In the genomic region with DNA sequence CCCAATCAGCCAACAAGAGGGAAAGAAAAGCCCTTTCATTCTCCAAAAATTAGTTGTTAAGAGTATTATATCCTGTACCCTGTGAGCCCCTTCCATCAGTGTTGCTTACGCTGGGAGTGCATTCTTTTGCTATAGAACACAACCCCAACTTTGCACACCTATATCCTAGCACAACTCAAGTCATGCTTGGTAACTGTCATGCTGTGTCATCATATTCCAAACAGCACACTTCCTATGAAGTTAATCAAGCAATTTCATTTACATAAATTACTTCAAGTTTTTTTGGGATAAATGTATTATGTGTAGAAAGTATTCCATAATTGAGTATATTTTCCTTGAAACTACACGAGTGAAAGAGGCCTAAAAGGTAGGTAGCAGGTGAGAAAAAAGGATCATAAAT, we compare ENCODE assay signal across 29 cellular contexts. TPM values are rescaled to one million over a fixed set of nuclear protein-coding genes. Genes with fewer than 3 reads are reported as not detected.
A peak's percentile ranks its signal among the peaks of the same experiment; 100 is the strongest.
DNase-seq lines count a peak whose midpoint lies in the region; ATAC-seq, FAIRE-seq and TF ChIP-seq lines count a peak whose summit lies in the region.
"Had no signal": no experiment of that assay in that cellular context is flagged by ENCODE, and none has a peak within 500 bp of the region (broad histone marks: within the 10 kb centered on the region; RNA-seq: fewer than 3 reads in every experiment).

No MANE protein-coding gene starts in this region.

- H3K4me3 Mint-ChIP-seq in HFFc6, result no peak overlapping the region
- no peak overlapping the region for H3K4me3 Mint-ChIP-seq in stimulated activated memory B cell treated with anti-CD40 and anti-IgM and Interleukin-4, amounts not matched to agents 10 μg/mL and 1 μg/mL and 100 μg/mL, for 72 hours

- TF ChIP-seq RAD21 in HepG2 (CRISPR knock-in tag; IDR thresholded peaks at IDR 0.05) (no peak), K562 (CRISPR knock-in tag; conservative IDR thresholded peaks at IDR 0.05 in 1 of 2, IDR thresholded peaks at IDR 0.05 in 1 of 2) (no peak)

- no peak overlapping the region for H3K27ac ChIP-seq in HepG2 (ENCODE audit: extremely low read length, insufficient read depth, low read length)
- H3K27ac ChIP-seq in right lobe of liver, result no peak overlapping the region
- H3K27ac ChIP-seq in K562 (ENCODE audit: extremely low read depth, low read depth, low read length), result no peak overlapping the region; the same call in 2 of the 3 replicates
- no peak overlapping the region for H3K27ac ChIP-seq in ovary
- H3K27ac ChIP-seq: C4-2B, esophagus squamous epithelium had no signal

- no peaks in the 10 kb centered on the region for H3K9me1 ChIP-seq in K562 (ENCODE audit: control insufficient read depth, insufficient read depth, low read length)

- no peaks in the 10 kb centered on the region for H3K9me3 ChIP-seq in HepG2 (ENCODE audit: low read length)
- H3K9me3 ChIP-seq in right lobe of liver, result no peaks in the 10 kb centered on the region
- H3K9me3 ChIP-seq in K562 (replicated peaks; ENCODE audit: control insufficient read depth, insufficient read depth, low read depth, low read length), result no peaks in the 10 kb centered on the region
- no peaks in the 10 kb centered on the region for H3K9me3 ChIP-seq in ovary
- H3K9me3 ChIP-seq: esophagus squamous epithelium, mucosa of descending colon had no signal

- peak overlapping the region; percentile 40 for H3K27ac Mint-ChIP-seq in HFFc6
- H3K27ac Mint-ChIP-seq in stimulated activated memory B cell treated with anti-CD40 and anti-IgM and Interleukin-4, amounts not matched to agents 10 μg/mL and 1 μg/mL and 100 μg/mL, for 72 hours, result peak overlapping the region; percentile 13

- FAIRE-seq in HepG2 (lab: Jason Lieb, UNC) (no peak), K562 (lab: Jason Lieb, UNC) (no peak)
- FAIRE-seq: frontal cortex, GM12878, TTC549 had no signal

- DNase-seq in HepG2 (ENCODE audit: low spot score), result no peak
- no peak for DNase-seq in right lobe of liver
- DNase-seq in HFFc6, result no peak
- no peak for DNase-seq in K562 (ENCODE audit: extremely low read depth in 1 of 4, low spot score in 3 of 4)
- DNase-seq in ovary, result no peak
- DNase-seq in NCI-H1105 (lab: John Stamatoyannopoulos, UW), result no peak
- no peak for DNase-seq in posterior vena cava (ENCODE audit: low spot score)
- DNase-seq: activated CD4-positive, CD25-positive, alpha-beta regulatory T cell treated with anti-CD3 and anti-CD28 coated beads, Interleukin-2, amount 50 U/mL, for 72 hours; activated effector memory CD4-positive, alpha-beta T cell treated with Interleukin-2 at 50 U/mL for 16 hours; anterior cingulate cortex; cortex of kidney; EL; esophagus squamous epithelium; Karpas-422; mucosa of descending colon; NCI-H1436 treated with DMSO at 0.1 percent for 48 hours; NCI-H2107; NCI-H446; NCI-H774; stimulated activated CD4-positive, alpha-beta T cell treated with anti-CD3 and anti-CD28 coated beads, Interleukin-12 subunit alpha, Interleukin-12 subunit beta, amount 100 ng/mL, for 4 hours; stimulated activated CD4-positive, alpha-beta T cell treated with anti-CD3 and anti-CD28 coated beads, Interleukin-4, amount 100 ng/mL, for 4 hours; stimulated activated naive CD4-positive, alpha-beta T cell treated with Interleukin-2 at 50 U/mL for 16 hours had no signal

- H3K36me3 Mint-ChIP-seq in HFFc6 (ENCODE audit: low read depth), result peaks cover 69% of the 10 kb centered on the region
- peaks cover 68% of the 10 kb centered on the region for H3K36me3 Mint-ChIP-seq in stimulated activated memory B cell treated with anti-CD40 and anti-IgM and Interleukin-4, amounts not matched to agents 10 μg/mL and 1 μg/mL and 100 μg/mL, for 72 hours

- H3K79me2 ChIP-seq in HepG2 (ENCODE audit: insufficient read depth, low read length) (peaks cover 14% of the 10 kb centered on the region), K562 (ENCODE audit: control insufficient read depth, insufficient read depth, low read length) (peaks cover 47% of the 10 kb centered on the region)

- no peak overlapping the region for H3K4me2 ChIP-seq in HepG2 (ENCODE audit: low read depth, low read length)
- no peak overlapping the region for H3K4me2 ChIP-seq in K562 (ENCODE audit: insufficient read depth, low read length)

- H4K20me1 ChIP-seq in HepG2 (ENCODE audit: insufficient read depth, low read length) (peaks cover 4% of the 10 kb centered on the region; the same call in 1 of the 2 replicates), K562 (replicated peaks; ENCODE audit: control insufficient read depth, insufficient read depth, low read length) (no peaks in the 10 kb centered on the region)

- POLR2A ChIA-PET in HepG2 (lab: Yijun Ruan, JAX), result no interaction called here
- POLR2A ChIA-PET in K562 (lab: Yijun Ruan, JAX), result interaction anchor here (0.6 to 2.4 kb wide), 2 partner anchors 8 to 17 kb away, joined by 4 to 6 read pairs; no protein-coding TSS in a partner anchor

- in situ Hi-C loops in HepG2 (cut with HindIII; ENCODE audit: extremely low pct_ligation_motif_present, low pct_unique_long_range_greater_than_20kb) (no loop called here), K562 (cut with MboI) (no loop called here)

- TF ChIP-seq POLR2A in HepG2 (IDR thresholded peaks at IDR 0.05; ENCODE audit: insufficient read depth in 1 of 2, low read depth in 2 of 2, low read length in 2 of 2), result no peak
- no peak for TF ChIP-seq POLR2A in right lobe of liver (IDR thresholded peaks at IDR 0.05)
- no peak for TF ChIP-seq POLR2A in K562 (conservative IDR thresholded peaks at IDR 0.05)
- no peak for TF ChIP-seq POLR2A in ovary (IDR thresholded peaks at IDR 0.05)

- H3K4me1 Mint-ChIP-seq in HFFc6 (ENCODE audit: low read depth), result peaks cover 60% of the 10 kb centered on the region
- H3K4me1 Mint-ChIP-seq in stimulated activated memory B cell treated with anti-CD40 and anti-IgM and Interleukin-4, amounts not matched to agents 10 μg/mL and 1 μg/mL and 100 μg/mL, for 72 hours, result peaks cover 16% of the 10 kb centered on the region

- no peaks in the 10 kb centered on the region for H3K9me3 Mint-ChIP-seq in HFFc6
- H3K9me3 Mint-ChIP-seq in stimulated activated memory B cell treated with anti-CD40 and anti-IgM and Interleukin-4, amounts not matched to agents 10 μg/mL and 1 μg/mL and 100 μg/mL, for 72 hours, result no peaks in the 10 kb centered on the region

- H3K27me3 ChIP-seq in HepG2 (ENCODE audit: control insufficient read depth in 1 of 2, insufficient read depth in 2 of 2, low read length in 2 of 2), result no peaks in the 10 kb centered on the region
- no peaks in the 10 kb centered on the region for H3K27me3 ChIP-seq in right lobe of liver
- H3K27me3 ChIP-seq in K562 (ENCODE audit: control insufficient read depth in 2 of 2, insufficient read depth in 2 of 2, low read length in 2 of 2), result no peaks in the 10 kb centered on the region
- no peaks in the 10 kb centered on the region for H3K27me3 ChIP-seq in ovary
- H3K27me3 ChIP-seq: esophagus squamous epithelium had no signal

- 98% methylated on average over 2 of the region's 2 CpGs for WGBS in HepG2 (ENCODE audit: low lambda C conversion rate)
- 88% methylated on average over 2 of the region's 2 CpGs for WGBS in right lobe of liver (ENCODE audit: insufficient coverage, low coverage, low lambda C conversion rate, missing lambda C conversion rate)
- WGBS in K562 (ENCODE audit: insufficient coverage, low coverage, missing lambda C conversion rate), result 88% methylated on average over 2 of the region's 2 CpGs
- 85 to 91% (median 88%) methylated on average over 2 of the region's 2 CpGs for WGBS in ovary, 3 donors

- TF ChIP-seq EP300 in HepG2 (IDR thresholded peaks at IDR 0.05; ENCODE audit: low read depth in 2 of 2, low read length in 2 of 2), result no peak
- no peak for TF ChIP-seq EP300 in HepG2 (CRISPR knock-in tag; IDR thresholded peaks at IDR 0.05; ENCODE audit: borderline replicate concordance)
- no peak for TF ChIP-seq EP300 in K562 (IDR thresholded peaks at IDR 0.05; ENCODE audit: low read length)
- TF ChIP-seq EP300 in ovary (IDR thresholded peaks at IDR 0.05), result no peak

- peaks cover 33 to 93% of the 10 kb centered on the region in 2 experiments for H3K36me3 ChIP-seq in HepG2 (replicated peaks in 1 of 2; ENCODE audit: control insufficient read depth in 1 of 2, insufficient read depth in 2 of 2, low read length in 2 of 2)
- peaks cover 19 to 95% (median 69%) of the 10 kb centered on the region in 4 donors for H3K36me3 ChIP-seq in right lobe of liver
- peaks cover 100% of the 10 kb centered on the region for H3K36me3 ChIP-seq in K562 (ENCODE audit: control insufficient read depth, insufficient read depth, low read length)
- no peaks in the 10 kb centered on the region for H3K36me3 ChIP-seq in ovary

- intact Hi-C loops in HepG2 (cut with micrococcal nuclease; ENCODE audit: unreplicated experiment) (no loop called here), right lobe of liver (cut with DNase I) (no loop called here), K562 (cut with micrococcal nuclease) (no loop called here), ovary (cut with DNase I) (no loop called here), posterior vena cava (cut with DNase I) (loop anchor here in 1 of 2 donors (10.0 kb wide), 1 partner anchor 234 kb away; no protein-coding TSS in a partner anchor)

- CTCF ChIA-PET in HepG2 (lab: Yijun Ruan, JAX; ENCODE audit: low intra/inter-chr PET ratio, low total read pairs) (no interaction called here), K562 (lab: Yijun Ruan, JAX; ENCODE audit: low intra/inter-chr PET ratio) (no interaction called here)

- TF ChIP-seq CTCF in HepG2 (CRISPR knock-in tag; IDR thresholded peaks at IDR 0.05), result no peak
- no peak for TF ChIP-seq CTCF in right lobe of liver (IDR thresholded peaks at IDR 0.05)
- TF ChIP-seq CTCF in HFFc6 (IDR thresholded peaks at IDR 0.05), result no peak
- no peak for TF ChIP-seq CTCF in K562 (IDR thresholded peaks at IDR 0.05 in 2 of 3, conservative IDR thresholded peaks at IDR 0.05 in 1 of 3; ENCODE audit: insufficient read depth in 2 of 3, low read depth in 1 of 3, low read length in 3 of 3)
- no peak for TF ChIP-seq CTCF in ovary (IDR thresholded peaks at IDR 0.05)

- H3K4me3 ChIP-seq in HepG2 (replicated peaks in 1 of 3; ENCODE audit: insufficient read depth in 1 of 3, low read depth in 2 of 3, low read length in 3 of 3), result no peak overlapping the region
- H3K4me3 ChIP-seq in right lobe of liver, result no peak overlapping the region
- no peak overlapping the region for H3K4me3 ChIP-seq in K562
- H3K4me3 ChIP-seq in ovary, result no peak overlapping the region
- H3K4me3 ChIP-seq: esophagus squamous epithelium, GM12878, lung, mucosa of descending colon had no signal

- peaks cover 3% of the 10 kb centered on the region; the same call in 1 of the 2 replicates for H3K27me3 Mint-ChIP-seq in HFFc6 (ENCODE audit: insufficient read depth)
- no peaks in the 10 kb centered on the region for H3K27me3 Mint-ChIP-seq in stimulated activated memory B cell treated with anti-CD40 and anti-IgM and Interleukin-4, amounts not matched to agents 10 μg/mL and 1 μg/mL and 100 μg/mL, for 72 hours

- peaks cover 16% of the 10 kb centered on the region for H3K4me1 ChIP-seq in HepG2 (ENCODE audit: insufficient read depth, low read length)
- H3K4me1 ChIP-seq in right lobe of liver, result no peaks in the 10 kb centered on the region
- no peaks in the 10 kb centered on the region for H3K4me1 ChIP-seq in K562 (replicated peaks in 1 of 2; ENCODE audit: control insufficient read depth in 2 of 2, insufficient read depth in 2 of 2, low read length in 2 of 2)
- H3K4me1 ChIP-seq in ovary (ENCODE audit: insufficient read depth), result peaks cover 2% of the 10 kb centered on the region
- H3K4me1 ChIP-seq: esophagus squamous epithelium had no signal

- BruUV-seq in HepG2 (replicated peaks; lab: Mats Ljungman, UMichigan) (no TSS peak), K562 (replicated peaks; lab: Mats Ljungman, UMichigan) (no TSS peak)

- no peak overlapping the region for H2AFZ ChIP-seq in HepG2 (ENCODE audit: low read length)
- no peak overlapping the region for H2AFZ ChIP-seq in K562 (ENCODE audit: low read depth, low read length)

- H3K9ac ChIP-seq in HepG2 (ENCODE audit: insufficient read depth, low read depth, low read length), result no peak overlapping the region
- no peak overlapping the region for H3K9ac ChIP-seq in K562 (ENCODE audit: insufficient read depth in 1 of 2, low read depth in 2 of 2, low read length in 2 of 2)

- ATAC-seq in HepG2, result no peak
- no peak for ATAC-seq in right lobe of liver
- ATAC-seq in K562, result no peak
- no peak for ATAC-seq in stimulated activated memory B cell treated with anti-CD40 and anti-IgM and Interleukin-4, amounts not matched to agents 10 μg/mL and 1 μg/mL and 100 μg/mL, for 72 hours
- ATAC-seq: GM12878, mucosa of descending colon, sciatic nerve had no signal

RNA-seq across cellular contexts. Expression of gene FUBP1, which starts 20.0 kb away (rescaled TPM):
- total RNA-seq in HepG2 (2016; rRNA removed; fragmentation: Illumina TruSeq; extraction: Trizol) (166 and 192 TPM in 2 replicates), right lobe of liver (10 to 100 TPM; 21.7 to 38.5 (median 35.6) TPM), K562 (2014; rRNA removed) (182 and 192 TPM in 2 replicates), K562 (2014; rRNA removed; fragmentation: Illumina TruSeq; extraction: Trizol) (253 and 279 TPM in 2 replicates), K562 (2015; rRNA removed; fragmentation: Illumina TruSeq; extraction: Trizol) (234 and 254 TPM in 2 replicates), K562 (2021) (195 and 199 TPM in 2 replicates), ovary (100 to 1,000 TPM in 5 of 7 donors, 10 to 100 TPM in 2; 95.6 to 169 (median 149) TPM), posterior vena cava (10 to 100 TPM; 90.7 to 99.3 TPM)
- 14.8 and 18.6 TPM in 2 replicates for total RNA-seq in HepG2 (2016; cell fraction: cytosol; rRNA removed; fragmentation: Illumina TruSeq; extraction: Trizol; ENCODE audit: low read depth)
- 164 and 178 TPM in 2 replicates for total RNA-seq in HepG2 (2016; cell fraction: insoluble cytoplasmic fraction; rRNA removed; fragmentation: Illumina TruSeq; extraction: Trizol)
- 33.3 and 42.9 TPM in 2 replicates for total RNA-seq in HepG2 (2016; cell fraction: membrane; rRNA removed; fragmentation: Illumina TruSeq; extraction: Trizol)
- total RNA-seq in HepG2 (2016; cell fraction: nucleus; rRNA removed; fragmentation: Illumina TruSeq; extraction: Trizol), result 243 and 259 TPM in 2 replicates
- polyA plus RNA-seq in HepG2 (2011; rRNA removed) (97.5 and 98.1 TPM in 2 replicates), K562 (2011; rRNA removed) (292 and 294 TPM in 2 replicates), K562 (2014; fragmentation: Illumina TruSeq; extraction: Trizol) (185 and 213 TPM in 2 replicates), K562 (2014; fragmentation: Nextera tagmentation; extraction: Ambion mirVana) (100 to 1,000 TPM; 104 to 170 TPM), K562 (2014; rRNA removed) (224 and 265 TPM in 2 replicates), ovary (100 to 1,000 TPM in 1 of 2 donors, 10 to 100 TPM in 1; 78.8 to 106 TPM)
- 50.6 and 52.7 TPM in 2 replicates for polyA plus RNA-seq in HepG2 (2011; cell fraction: cytosol; rRNA removed)
- polyA plus RNA-seq in HepG2 (2011; cell fraction: nucleus; rRNA removed), result 159 and 189 TPM in 2 replicates
- 106 and 122 TPM in 2 replicates for polyA plus RNA-seq in HepG2 (2012)
- 6.8 and 8.4 TPM in 2 replicates for polyA plus RNA-seq in HepG2 (2016; cell fraction: cytosol; fragmentation: Illumina TruSeq; extraction: Trizol; ENCODE audit: low read depth)
- 165 and 171 TPM in 2 replicates for polyA plus RNA-seq in HepG2 (2016; cell fraction: insoluble cytoplasmic fraction; fragmentation: Illumina TruSeq; extraction: Trizol; ENCODE audit: low read depth)
- polyA plus RNA-seq in HepG2 (2016; cell fraction: membrane; fragmentation: Illumina TruSeq; extraction: Trizol; ENCODE audit: low read depth), result 18.5 and 22.5 TPM in 2 replicates
- 212 and 220 TPM in 2 replicates for polyA plus RNA-seq in HepG2 (2016; cell fraction: nucleus; fragmentation: Illumina TruSeq; extraction: Trizol; ENCODE audit: insufficient read depth, low read depth)
- polyA minus RNA-seq in HepG2 (2011; rRNA and poly(A)+ RNA removed; ENCODE audit: low replicate concordance), result 143 and 421 TPM in 2 replicates
- 53.6 and 56.2 TPM in 2 replicates for polyA minus RNA-seq in HepG2 (2011; cell fraction: cytosol; rRNA and poly(A)+ RNA removed)
- polyA minus RNA-seq in HepG2 (2011; cell fraction: nucleus; rRNA and poly(A)+ RNA removed), result 426 and 458 TPM in 2 replicates
- 100 to 1,000 TPM in 5 of 6 experiments, 10 to 100 TPM in 1; 94.7 to 125 (median 119) TPM for total RNA-seq in HFFc6 (2021; fragmentation: NEBNext Ultra II Directional; extraction: Animal tissue kit (Norgen Biotek cat#: 25700))
- total RNA-seq in K562 (2011; cell fraction: chromatin; rRNA removed; ENCODE audit: low replicate concordance), result 264 and 677 TPM in 2 replicates
- 127 and 179 TPM in 2 replicates for total RNA-seq in K562 (2011; cell fraction: nucleolus; rRNA removed)
- total RNA-seq in K562 (2011; cell fraction: nucleoplasm; rRNA removed), result 251 and 332 TPM in 2 replicates
- polyA plus RNA-seq in K562 (2011; cell fraction: cytosol; rRNA removed), result 136 and 194 TPM in 2 replicates
- polyA plus RNA-seq in K562 (2011; cell fraction: nucleus; rRNA removed), result 763 and 1,195 TPM in 2 replicates
- 143 and 152 TPM in 2 replicates for polyA plus RNA-seq in K562 (2012)
- 304 and 320 TPM in 2 replicates for polyA minus RNA-seq in K562 (2011; rRNA and poly(A)+ RNA removed)
- 101 and 114 TPM in 2 replicates for polyA minus RNA-seq in K562 (2011; cell fraction: cytosol; rRNA and poly(A)+ RNA removed)
- polyA minus RNA-seq in K562 (2011; cell fraction: nucleus; rRNA and poly(A)+ RNA removed), result 359 and 608 TPM in 2 replicates

RNA-seq across cellular contexts. Expression of gene DNAJB4, which starts 45.9 kb away (rescaled TPM):
- total RNA-seq in HepG2 (2016; rRNA removed; fragmentation: Illumina TruSeq; extraction: Trizol), result 18.6 and 25.7 TPM in 2 replicates
- 2.7 and 3.0 TPM in 2 replicates for total RNA-seq in HepG2 (2016; cell fraction: cytosol; rRNA removed; fragmentation: Illumina TruSeq; extraction: Trizol; ENCODE audit: low read depth)
- 16.9 and 25.9 TPM in 2 replicates for total RNA-seq in HepG2 (2016; cell fraction: insoluble cytoplasmic fraction; rRNA removed; fragmentation: Illumina TruSeq; extraction: Trizol)
- total RNA-seq in HepG2 (2016; cell fraction: membrane; rRNA removed; fragmentation: Illumina TruSeq; extraction: Trizol), result 5.7 and 9.7 TPM in 2 replicates
- 14.1 and 15.4 TPM in 2 replicates for total RNA-seq in HepG2 (2016; cell fraction: nucleus; rRNA removed; fragmentation: Illumina TruSeq; extraction: Trizol)
- 3.0 and 4.4 TPM in 2 replicates for polyA plus RNA-seq in HepG2 (2011; rRNA removed)
- 2.3 and 2.8 TPM in 2 replicates for polyA plus RNA-seq in HepG2 (2011; cell fraction: cytosol; rRNA removed)
- 4.2 and 4.7 TPM in 2 replicates for polyA plus RNA-seq in HepG2 (2011; cell fraction: nucleus; rRNA removed)
- 9.3 and 9.6 TPM in 2 replicates for polyA plus RNA-seq in HepG2 (2012)
- polyA plus RNA-seq in HepG2 (2016; cell fraction: cytosol; fragmentation: Illumina TruSeq; extraction: Trizol; ENCODE audit: low read depth), result 0.76 and 1.0 TPM in 2 replicates
- polyA plus RNA-seq in HepG2 (2016; cell fraction: insoluble cytoplasmic fraction; fragmentation: Illumina TruSeq; extraction: Trizol; ENCODE audit: low read depth), result 17.4 and 17.8 TPM in 2 replicates
- 2.1 and 2.3 TPM in 2 replicates for polyA plus RNA-seq in HepG2 (2016; cell fraction: membrane; fragmentation: Illumina TruSeq; extraction: Trizol; ENCODE audit: low read depth)
- polyA plus RNA-seq in HepG2 (2016; cell fraction: nucleus; fragmentation: Illumina TruSeq; extraction: Trizol; ENCODE audit: insufficient read depth, low read depth), result 14.1 and 15.4 TPM in 2 replicates
- polyA minus RNA-seq in HepG2 (2011; rRNA and poly(A)+ RNA removed; ENCODE audit: low replicate concordance), result 3.2 and 9.2 TPM in 2 replicates
- polyA minus RNA-seq in HepG2 (2011; cell fraction: cytosol; rRNA and poly(A)+ RNA removed), result 5.0 and 5.2 TPM in 2 replicates
- 15.8 and 16.3 TPM in 2 replicates for polyA minus RNA-seq in HepG2 (2011; cell fraction: nucleus; rRNA and poly(A)+ RNA removed)
- total RNA-seq in right lobe of liver, result 10 to 100 TPM; 10.9 to 21.7 (median 14.4) TPM
- total RNA-seq in HFFc6 (2021; fragmentation: NEBNext Ultra II Directional; extraction: Animal tissue kit (Norgen Biotek cat#: 25700)), result 100 to 1,000 TPM in 3 of 6 experiments, 10 to 100 TPM in 3; 89.6 to 245 (median 99.0) TPM
- total RNA-seq in K562 (2011; cell fraction: chromatin; rRNA removed; ENCODE audit: low replicate concordance), result 20.6 and 59.9 TPM in 2 replicates
- total RNA-seq in K562 (2011; cell fraction: nucleolus; rRNA removed), result 16.6 and 21.7 TPM in 2 replicates
- total RNA-seq in K562 (2011; cell fraction: nucleoplasm; rRNA removed), result 45.6 and 71.6 TPM in 2 replicates
- total RNA-seq in K562 (2014; rRNA removed), result 8.5 and 13.2 TPM in 2 replicates
- 22.5 and 33.2 TPM in 2 replicates for total RNA-seq in K562 (2014; rRNA removed; fragmentation: Illumina TruSeq; extraction: Trizol)
- total RNA-seq in K562 (2015; rRNA removed; fragmentation: Illumina TruSeq; extraction: Trizol), result 18.2 and 19.8 TPM in 2 replicates
- total RNA-seq in K562 (2021), result 17.8 and 20.5 TPM in 2 replicates
- 15.2 and 23.5 TPM in 2 replicates for polyA plus RNA-seq in K562 (2011; rRNA removed)
- 1.8 and 5.4 TPM in 2 replicates for polyA plus RNA-seq in K562 (2011; cell fraction: cytosol; rRNA removed)
- polyA plus RNA-seq in K562 (2011; cell fraction: nucleus; rRNA removed), result 6.4 and 7.9 TPM in 2 replicates
- 11.4 and 15.5 TPM in 2 replicates for polyA plus RNA-seq in K562 (2012)
- 16.5 and 17.5 TPM in 2 replicates for polyA plus RNA-seq in K562 (2014; fragmentation: Illumina TruSeq; extraction: Trizol)
- 10 to 100 TPM; 18.3 to 27.7 TPM for polyA plus RNA-seq in K562 (2014; fragmentation: Nextera tagmentation; extraction: Ambion mirVana)
- 15.3 and 20.7 TPM in 2 replicates for polyA plus RNA-seq in K562 (2014; rRNA removed)
- 32.3 and 45.6 TPM in 2 replicates for polyA minus RNA-seq in K562 (2011; rRNA and poly(A)+ RNA removed)
- 9.8 and 10.6 TPM in 2 replicates for polyA minus RNA-seq in K562 (2011; cell fraction: cytosol; rRNA and poly(A)+ RNA removed)
- 19.0 and 37.7 TPM in 2 replicates for polyA minus RNA-seq in K562 (2011; cell fraction: nucleus; rRNA and poly(A)+ RNA removed)
- total RNA-seq in ovary, result 10 to 100 TPM; 20.2 to 48.6 (median 23.8) TPM
- 10 to 100 TPM; 18.7 to 33.9 TPM for polyA plus RNA-seq in ovary
- 100 to 1,000 TPM in 1 of 2 donors, 10 to 100 TPM in 1; 77.3 to 229 TPM for total RNA-seq in posterior vena cava

Comparison
In these comparisons a context has a peak if more than half of its experiments do, and no peak if none do; other contexts are left out.
1. Of the 241 proteins assayed by ChIP-seq in both HepG2 and K562: peak only in HepG2: none; only in K562: MAFG; in both: MAFF and MAFK; in neither: 238.